8 cellular contexts compared by ENCODE assay signal in the genomic region with DNA sequence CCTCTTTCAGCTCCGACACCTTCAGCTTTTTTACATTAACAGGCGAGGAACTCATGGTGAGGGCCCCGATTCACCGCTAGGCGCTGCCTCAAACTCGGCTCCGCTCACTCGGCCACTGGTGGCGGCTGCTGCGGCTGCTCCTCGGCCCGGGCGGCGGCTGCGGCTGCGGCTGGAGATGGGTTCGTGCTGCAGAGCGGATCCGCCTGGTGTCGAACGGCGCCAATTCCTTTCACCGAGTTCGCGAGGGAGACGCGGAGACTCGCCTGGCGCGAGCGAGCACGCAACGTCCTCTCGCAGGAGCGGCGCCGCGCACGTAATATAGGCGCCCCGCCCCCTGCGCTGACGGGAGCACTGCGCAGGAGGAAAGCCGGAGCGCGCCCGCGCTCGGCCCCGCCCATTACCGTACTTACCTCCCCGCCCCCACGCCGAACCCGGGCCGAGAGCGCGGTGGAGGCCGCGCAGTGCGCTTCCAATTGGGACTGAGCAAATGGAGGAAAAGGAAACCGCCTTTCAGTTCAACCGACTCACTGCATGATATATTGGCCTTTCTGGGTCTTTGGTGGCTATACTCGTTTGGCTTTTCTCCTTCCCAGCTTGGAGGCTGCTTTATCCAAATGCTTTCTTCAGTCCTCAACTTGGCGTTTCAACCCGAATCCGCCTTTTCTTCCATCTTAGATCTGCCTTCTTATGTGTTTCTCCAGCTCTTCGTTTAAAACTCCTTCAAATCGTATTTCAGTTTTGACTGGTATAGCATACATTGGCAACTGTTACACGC.
DNase-seq lines count a peak whose midpoint lies in the region; ATAC-seq lines count a peak whose summit lies in the region.

HNRNPU (minus strand) TSS at position 291 of the 775 bp plus-strand sequence; CDS start at position 55, 236 bp downstream.

- DNase-seq in AML-193 (lab: John Stamatoyannopoulos, UW) (peak; percentile 93 to 94), NCI-H446 treated with DMSO at 0.1 percent for 48 hours (lab: John Stamatoyannopoulos, UW) (peak; percentile 95), cerebellar cortex (ENCODE audit: low spot score) (peak; percentile 95), islet precursor cell (peak; percentile 98)
- DNase-seq in stimulated activated CD4-positive, alpha-beta T cell treated with anti-CD3 and anti-CD28 coated beads, Interleukin-12 subunit alpha, Interleukin-12 subunit beta, amount 100 ng/mL, for 48 hours (ENCODE audit: low read depth in 2 of 3, low spot score in 1 of 3), result peak; percentile 90 to 95 (median 92)

- ATAC-seq in GM19035 (IDR thresholded peaks at IDR 0.05; ENCODE audit: unreplicated experiment) (peak; percentile 62), HG03354 (IDR thresholded peaks at IDR 0.05; ENCODE audit: poor library complexity, severe bottlenecking, unreplicated experiment) (peak; percentile 71)
- peak; percentile 60 to 65 for ATAC-seq in activated CD4-positive, CD25-positive, alpha-beta regulatory T cell treated with anti-CD3 and anti-CD28 coated beads, Interleukin-2, amount 50 U/mL, for 24 hours

Comparison
In these comparisons a context has a peak if more than half of its experiments do, and no peak if none do; other contexts are left out.
1. Peak in every context shown above with its lines: DNase-seq and ATAC-seq.